Comparison of ENCODE assay signal across 14 cellular contexts in the genomic region with DNA sequence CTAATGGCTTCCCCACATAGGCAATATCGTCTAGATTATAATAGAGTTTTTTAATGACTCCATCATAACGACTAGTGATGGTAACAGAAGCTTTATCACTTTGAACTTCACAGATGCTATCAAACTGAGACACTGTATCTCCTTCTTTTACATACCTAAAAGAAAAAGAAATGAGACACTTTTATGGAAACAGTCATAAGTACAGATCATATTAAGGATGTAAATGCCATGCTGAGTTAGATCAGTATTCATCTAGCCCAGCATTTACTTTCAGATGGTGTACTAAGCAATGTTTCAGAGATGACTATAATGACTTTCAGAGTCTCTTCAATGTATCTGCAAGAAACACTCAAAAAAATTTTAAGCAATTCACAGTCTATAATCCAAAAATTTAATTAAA. TPM values are rescaled to one million over a fixed set of nuclear protein-coding genes. Genes with fewer than 3 reads are reported as not detected.
A peak's percentile ranks its signal among the peaks of the same experiment; 100 is the strongest.
DNase-seq lines count a peak whose midpoint lies in the region; ATAC-seq lines count a peak whose summit lies in the region.
"Had no signal": no experiment of that assay in that cellular context is flagged by ENCODE, and none has a peak within 500 bp of the region (broad histone marks: within the 10 kb centered on the region; RNA-seq: fewer than 3 reads in every experiment).

No MANE protein-coding gene starts in this region.

- no peak for DNase-seq in activated CD8-positive, alpha-beta memory T cell treated with anti-CD3 and anti-CD28 coated beads, Interleukin-2, amount 10 ng/mL, durations not matched to agents 7 days and 5 days
- DNase-seq in activated CD8-positive, alpha-beta memory T cell treated with anti-CD3 and anti-CD28 coated beads for 24 hours: no peak
- DNase-seq in activated naive CD8-positive, alpha-beta T cell treated with anti-CD3 and anti-CD28 coated beads, Interleukin-2, amount 50 U/mL, for 24 hours: no peak
- DNase-seq in activated naive CD8-positive, alpha-beta T cell treated with anti-CD3 and anti-CD28 coated beads for 36 hours: no peak
- no peak for DNase-seq in stimulated activated naive CD8-positive, alpha-beta T cell treated with anti-CD3 and anti-CD28 coated beads, Interleukin-15, Interleukin-2, amounts not matched to agents 100 U/mL and 50 U/mL, for 24 hours
- DNase-seq in retina: no peak
- no peak for DNase-seq in activated T-helper 1 cell treated with anti-CD3 and anti-CD28 coated beads, Interleukin-12 subunit alpha, Interleukin-12 subunit beta, Interleukin-2, Interleukin-4 antibody, amounts not matched to agents 30 ng/mL and 10 ng/mL and 1 ng/mL, durations not matched to agents 14 hours and 24 hours and 36 hours (ENCODE audit: low spot score)
- DNase-seq: C1 segment of cervical spinal cord; CD4-positive, alpha-beta T cell; DMS153; DMS79 treated with DMSO at 0.1 percent for 48 hours; EL had no signal

- peaks cover 37% of the 10 kb centered on the region for H3K36me3 Mint-ChIP-seq in activated CD8-positive, alpha-beta memory T cell treated with anti-CD3 and anti-CD28 coated beads, Interleukin-2, amount 10 ng/mL, durations not matched to agents 7 days and 5 days
- H3K36me3 Mint-ChIP-seq in activated naive CD8-positive, alpha-beta T cell treated with anti-CD3 and anti-CD28 coated beads, Interleukin-2, amount 50 U/mL, for 24 hours (ENCODE audit: low read depth): peaks cover 35% of the 10 kb centered on the region
- H3K36me3 Mint-ChIP-seq in activated naive CD8-positive, alpha-beta T cell treated with anti-CD3 and anti-CD28 coated beads for 36 hours: peaks cover 16% of the 10 kb centered on the region
- peaks cover 26% of the 10 kb centered on the region for H3K36me3 Mint-ChIP-seq in activated T-helper 1 cell treated with anti-CD3 and anti-CD28 coated beads, Interleukin-12 subunit alpha, Interleukin-12 subunit beta, Interleukin-2, Interleukin-4 antibody, amounts not matched to agents 30 ng/mL and 10 ng/mL and 1 ng/mL, durations not matched to agents 14 hours and 24 hours and 36 hours (ENCODE audit: low read depth)

- H3K27ac Mint-ChIP-seq in activated CD8-positive, alpha-beta memory T cell treated with anti-CD3 and anti-CD28 coated beads, Interleukin-2, amount 10 ng/mL, durations not matched to agents 7 days and 5 days: no peak overlapping the region
- H3K27ac Mint-ChIP-seq in activated naive CD8-positive, alpha-beta T cell treated with anti-CD3 and anti-CD28 coated beads, Interleukin-2, amount 50 U/mL, for 24 hours: no peak overlapping the region
- no peak overlapping the region for H3K27ac Mint-ChIP-seq in activated naive CD8-positive, alpha-beta T cell treated with anti-CD3 and anti-CD28 coated beads for 36 hours
- H3K27ac Mint-ChIP-seq in activated T-helper 1 cell treated with anti-CD3 and anti-CD28 coated beads, Interleukin-12 subunit alpha, Interleukin-12 subunit beta, Interleukin-2, Interleukin-4 antibody, amounts not matched to agents 30 ng/mL and 10 ng/mL and 1 ng/mL, durations not matched to agents 14 hours and 24 hours and 36 hours: no peak overlapping the region
- H3K27ac Mint-ChIP-seq: B cell; CD4-positive, alpha-beta T cell had no signal

- no peaks in the 10 kb centered on the region for H3K27me3 Mint-ChIP-seq in activated CD8-positive, alpha-beta memory T cell treated with anti-CD3 and anti-CD28 coated beads, Interleukin-2, amount 10 ng/mL, durations not matched to agents 7 days and 5 days
- H3K27me3 Mint-ChIP-seq in activated naive CD8-positive, alpha-beta T cell treated with anti-CD3 and anti-CD28 coated beads, Interleukin-2, amount 50 U/mL, for 24 hours: no peaks in the 10 kb centered on the region
- no peaks in the 10 kb centered on the region for H3K27me3 Mint-ChIP-seq in activated naive CD8-positive, alpha-beta T cell treated with anti-CD3 and anti-CD28 coated beads for 36 hours
- H3K27me3 Mint-ChIP-seq in activated T-helper 1 cell treated with anti-CD3 and anti-CD28 coated beads, Interleukin-12 subunit alpha, Interleukin-12 subunit beta, Interleukin-2, Interleukin-4 antibody, amounts not matched to agents 30 ng/mL and 10 ng/mL and 1 ng/mL, durations not matched to agents 14 hours and 24 hours and 36 hours (ENCODE audit: insufficient read depth): no peaks in the 10 kb centered on the region
- H3K27me3 Mint-ChIP-seq: B cell; CD4-positive, alpha-beta T cell had no signal

- CTCF ChIA-PET in activated CD8-positive, alpha-beta memory T cell treated with anti-CD3 and anti-CD28 coated beads, Interleukin-2, amount 10 ng/mL, durations not matched to agents 7 days and 5 days (lab: Charles Lee): no interaction called here

- H3K4me1 Mint-ChIP-seq in activated CD8-positive, alpha-beta memory T cell treated with anti-CD3 and anti-CD28 coated beads, Interleukin-2, amount 10 ng/mL, durations not matched to agents 7 days and 5 days: peaks cover 9% of the 10 kb centered on the region
- peaks cover 11% of the 10 kb centered on the region for H3K4me1 Mint-ChIP-seq in activated naive CD8-positive, alpha-beta T cell treated with anti-CD3 and anti-CD28 coated beads, Interleukin-2, amount 50 U/mL, for 24 hours
- peaks cover 11% of the 10 kb centered on the region for H3K4me1 Mint-ChIP-seq in activated naive CD8-positive, alpha-beta T cell treated with anti-CD3 and anti-CD28 coated beads for 36 hours
- H3K4me1 Mint-ChIP-seq in activated T-helper 1 cell treated with anti-CD3 and anti-CD28 coated beads, Interleukin-12 subunit alpha, Interleukin-12 subunit beta, Interleukin-2, Interleukin-4 antibody, amounts not matched to agents 30 ng/mL and 10 ng/mL and 1 ng/mL, durations not matched to agents 14 hours and 24 hours and 36 hours (ENCODE audit: low read depth): peaks cover 8% of the 10 kb centered on the region
- H3K4me1 Mint-ChIP-seq: B cell had no signal

- H3K4me3 Mint-ChIP-seq in activated CD8-positive, alpha-beta memory T cell treated with anti-CD3 and anti-CD28 coated beads, Interleukin-2, amount 10 ng/mL, durations not matched to agents 7 days and 5 days: no peak overlapping the region
- no peak overlapping the region for H3K4me3 Mint-ChIP-seq in activated naive CD8-positive, alpha-beta T cell treated with anti-CD3 and anti-CD28 coated beads, Interleukin-2, amount 50 U/mL, for 24 hours
- no peak overlapping the region for H3K4me3 Mint-ChIP-seq in activated naive CD8-positive, alpha-beta T cell treated with anti-CD3 and anti-CD28 coated beads for 36 hours
- H3K4me3 Mint-ChIP-seq in activated T-helper 1 cell treated with anti-CD3 and anti-CD28 coated beads, Interleukin-12 subunit alpha, Interleukin-12 subunit beta, Interleukin-2, Interleukin-4 antibody, amounts not matched to agents 30 ng/mL and 10 ng/mL and 1 ng/mL, durations not matched to agents 14 hours and 24 hours and 36 hours: no peak overlapping the region
- H3K4me3 Mint-ChIP-seq: B cell; CD4-positive, alpha-beta T cell had no signal

- H3K9me3 Mint-ChIP-seq in activated CD8-positive, alpha-beta memory T cell treated with anti-CD3 and anti-CD28 coated beads, Interleukin-2, amount 10 ng/mL, durations not matched to agents 7 days and 5 days (ENCODE audit: low read depth): no peaks in the 10 kb centered on the region
- no peaks in the 10 kb centered on the region for H3K9me3 Mint-ChIP-seq in activated naive CD8-positive, alpha-beta T cell treated with anti-CD3 and anti-CD28 coated beads, Interleukin-2, amount 50 U/mL, for 24 hours
- H3K9me3 Mint-ChIP-seq in activated naive CD8-positive, alpha-beta T cell treated with anti-CD3 and anti-CD28 coated beads for 36 hours: no peaks in the 10 kb centered on the region
- no peaks in the 10 kb centered on the region for H3K9me3 Mint-ChIP-seq in activated T-helper 1 cell treated with anti-CD3 and anti-CD28 coated beads, Interleukin-12 subunit alpha, Interleukin-12 subunit beta, Interleukin-2, Interleukin-4 antibody, amounts not matched to agents 30 ng/mL and 10 ng/mL and 1 ng/mL, durations not matched to agents 14 hours and 24 hours and 36 hours
- H3K9me3 Mint-ChIP-seq: CD4-positive, alpha-beta T cell had no signal

- peak; percentile 67 for ATAC-seq in activated CD8-positive, alpha-beta memory T cell treated with anti-CD3 and anti-CD28 coated beads, Interleukin-2, amount 10 ng/mL, durations not matched to agents 7 days and 5 days
- ATAC-seq in activated naive CD8-positive, alpha-beta T cell treated with anti-CD3 and anti-CD28 coated beads, Interleukin-2, amount 50 U/mL, for 24 hours: peak; percentile 54
- peak; percentile 48 for ATAC-seq in HG03565 (IDR thresholded peaks at IDR 0.05; ENCODE audit: unreplicated experiment)
- peak; percentile 78 for ATAC-seq in stimulated activated naive CD8-positive, alpha-beta T cell treated with anti-CD3 and anti-CD28 coated beads, Interleukin-15, Interleukin-2, amounts not matched to agents 100 U/mL and 50 U/mL, for 24 hours

- intact Hi-C loops in activated T-helper 1 cell treated with anti-CD3 and anti-CD28 coated beads, Interleukin-12 subunit alpha, Interleukin-12 subunit beta, Interleukin-2, Interleukin-4 antibody, amounts not matched to agents 30 ng/mL and 10 ng/mL and 1 ng/mL, durations not matched to agents 14 hours and 24 hours and 36 hours (cut with micrococcal nuclease): no loop called here

RNA-seq across cellular contexts. Expression of gene DBT, which starts 18.9 kb away (rescaled TPM):
- 10 to 100 TPM; 11.2 to 13.2 TPM for total RNA-seq in activated CD8-positive, alpha-beta memory T cell treated with anti-CD3 and anti-CD28 coated beads, Interleukin-2, amount 10 ng/mL, durations not matched to agents 7 days and 5 days
- total RNA-seq in activated naive CD8-positive, alpha-beta T cell treated with anti-CD3 and anti-CD28 coated beads for 36 hours: 10 to 100 TPM; 12.1 to 12.9 TPM
- 11.3 and 11.7 TPM in 2 replicates for total RNA-seq in activated T-helper 1 cell treated with anti-CD3 and anti-CD28 coated beads, Interleukin-12 subunit alpha, Interleukin-12 subunit beta, Interleukin-2, Interleukin-4 antibody, amounts not matched to agents 30 ng/mL and 10 ng/mL and 1 ng/mL, durations not matched to agents 14 hours and 24 hours and 36 hours

RNA-seq across cellular contexts. Expression of gene RTCA, which starts 35.3 kb away (rescaled TPM):
- total RNA-seq in activated CD8-positive, alpha-beta memory T cell treated with anti-CD3 and anti-CD28 coated beads, Interleukin-2, amount 10 ng/mL, durations not matched to agents 7 days and 5 days: 10 to 100 TPM; 67.4 to 67.9 TPM
- total RNA-seq in activated naive CD8-positive, alpha-beta T cell treated with anti-CD3 and anti-CD28 coated beads for 36 hours: 10 to 100 TPM; 49.4 to 50.4 TPM
- total RNA-seq in activated T-helper 1 cell treated with anti-CD3 and anti-CD28 coated beads, Interleukin-12 subunit alpha, Interleukin-12 subunit beta, Interleukin-2, Interleukin-4 antibody, amounts not matched to agents 30 ng/mL and 10 ng/mL and 1 ng/mL, durations not matched to agents 14 hours and 24 hours and 36 hours: 48.1 and 52.0 TPM in 2 replicates

RNA-seq across cellular contexts. Expression of gene LRRC39, which starts 52.7 kb away (rescaled TPM):
- total RNA-seq in activated CD8-positive, alpha-beta memory T cell treated with anti-CD3 and anti-CD28 coated beads, Interleukin-2, amount 10 ng/mL, durations not matched to agents 7 days and 5 days: under 1 TPM; 0.68 to 0.82 TPM
- under 1 TPM; 0.40 to 0.72 TPM for total RNA-seq in activated naive CD8-positive, alpha-beta T cell treated with anti-CD3 and anti-CD28 coated beads for 36 hours
- total RNA-seq in activated T-helper 1 cell treated with anti-CD3 and anti-CD28 coated beads, Interleukin-12 subunit alpha, Interleukin-12 subunit beta, Interleukin-2, Interleukin-4 antibody, amounts not matched to agents 30 ng/mL and 10 ng/mL and 1 ng/mL, durations not matched to agents 14 hours and 24 hours and 36 hours: 0.36 and 1.0 TPM in 2 replicates
